8 cellular contexts compared by ENCODE assay signal in the genomic region with DNA sequence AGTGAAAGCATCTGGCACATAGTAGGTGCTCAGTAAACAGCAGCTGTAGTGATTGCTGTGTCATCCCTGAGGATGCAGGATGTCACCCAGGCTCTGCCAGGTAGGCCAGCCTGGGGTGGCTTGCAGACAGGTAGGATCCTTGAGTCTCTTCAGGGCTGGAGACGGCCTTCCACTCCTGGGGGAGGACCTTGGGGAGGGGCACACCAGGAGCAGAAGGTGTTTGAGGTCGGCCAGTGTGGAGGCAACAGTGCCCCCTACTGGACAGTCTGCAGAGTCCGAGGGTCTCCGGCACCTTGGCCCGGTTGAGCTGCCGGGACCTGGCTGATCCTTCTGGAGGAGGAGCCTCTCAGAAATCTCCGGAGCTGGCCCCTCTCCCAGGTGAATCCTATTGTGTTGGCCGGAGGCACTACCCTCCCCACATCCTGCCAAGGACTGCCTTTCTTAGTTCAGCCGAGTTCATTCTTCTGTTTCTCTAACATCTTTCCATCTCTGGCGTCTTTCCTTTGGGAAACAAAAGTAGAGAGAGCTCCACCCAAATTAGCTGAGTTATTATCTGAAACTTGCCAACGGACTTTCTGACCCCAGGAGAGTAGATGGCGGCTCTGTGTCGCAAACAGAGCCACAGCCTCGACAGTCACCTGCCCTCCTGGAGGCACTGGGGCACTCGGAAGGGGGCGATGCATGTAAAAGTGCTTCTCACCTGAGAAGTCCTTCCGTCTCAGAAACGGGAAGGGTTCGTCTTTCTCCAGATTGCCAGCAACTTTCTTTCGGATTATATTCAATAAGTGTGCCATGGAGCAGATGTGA. TPM values are rescaled to one million over a fixed set of nuclear protein-coding genes. Genes with fewer than 3 reads are reported as not detected.
DNase-seq lines count a peak whose midpoint lies in the region; ATAC-seq, FAIRE-seq and TF ChIP-seq lines count a peak whose summit lies in the region.

No MANE protein-coding gene starts in this region.

- POLR2A ChIA-PET in GM12878 (lab: Charles Lee): no interaction called here

- H4K20me1 ChIP-seq in GM12878 (ENCODE audit: control insufficient read depth, insufficient read depth): no peaks in the 10 kb centered on the region

- no peak overlapping the region for H3K4me2 ChIP-seq in GM12878 (ENCODE audit: control insufficient read depth, insufficient read depth)

- H3K36me3 ChIP-seq in GM12878 (ENCODE audit: control insufficient read depth in 2 of 2, insufficient read depth in 2 of 2, low read length in 1 of 2) (no peaks in the 10 kb centered on the region), kidney (ENCODE audit: control insufficient read depth in 1 of 2, insufficient read depth in 2 of 2, low read length in 2 of 2) (no peaks in the 10 kb centered on the region)

- peaks cover 7% of the 10 kb centered on the region for H3K4me1 ChIP-seq in GM12878 (ENCODE audit: control insufficient read depth, insufficient read depth, low read length)
- peaks cover 14 to 15% of the 10 kb centered on the region in 2 donors for H3K4me1 ChIP-seq in kidney (ENCODE audit: control insufficient read depth in 1 of 2, insufficient read depth in 1 of 2, low read depth in 1 of 2, low read length in 2 of 2)

- RAD21 ChIA-PET in GM12878 (lab: Charles Lee; ENCODE audit: unreplicated experiment): interaction anchor here (0.6 to 1.8 kb wide), 8 partner anchors 25 to 244 kb away, joined by 3 to 8 read pairs (median 5); a partner anchor contains a TSS

- H3K9ac ChIP-seq in GM12878 (ENCODE audit: control insufficient read depth, insufficient read depth, low read length) (no peak overlapping the region), kidney (ENCODE audit: low read length in 2 of 2) (no peak overlapping the region)

- no peak for TF ChIP-seq EP300 in GM12878 (IDR thresholded peaks at IDR 0.05; ENCODE audit: borderline replicate concordance in 1 of 2, control insufficient read depth in 1 of 2, low read depth in 2 of 2, low read length in 2 of 2)

- FAIRE-seq in GM12878 (lab: Jason Lieb, UNC) (peak; percentile 80), kidney (lab: Jason Lieb, UNC) (no peak)

- in situ Hi-C loops in GM12878 (cut with MboI): no loop called here

- no peaks in the 10 kb centered on the region for H3K79me2 ChIP-seq in GM12878 (ENCODE audit: control insufficient read depth, insufficient read depth, low read length)

- TF ChIP-seq CTCF in GM12878 (IDR thresholded peaks at IDR 0.05 in 2 of 3, conservative IDR thresholded peaks at IDR 0.05 in 1 of 3; ENCODE audit: control insufficient read depth in 2 of 3, extremely low read depth in 1 of 3, insufficient read depth in 1 of 3, low read depth in 3 of 3, low read length in 3 of 3) (peak; percentile 53 to 78 (median 77)), kidney (IDR thresholded peaks at IDR 0.05; ENCODE audit: borderline replicate concordance, extremely low read depth, insufficient read depth) (peak; percentile 65)

- 31% methylated on average over 20 of the region's 20 CpGs for WGBS in GM12878 (ENCODE audit: insufficient coverage, insufficient replicate concordance, low lambda C conversion rate, missing lambda C conversion rate)

- intact Hi-C loops in Right ventricle myocardium inferior (cut with DNase I) (no loop called here), cardiac septum (cut with DNase I) (loop anchor here (2.0 kb wide), 1 partner anchor 27 kb away; no protein-coding TSS in a partner anchor), GM12878 (cut with micrococcal nuclease; ENCODE audit: unreplicated experiment) (loop anchor here (2.0 to 5.0 kb wide), 3 partner anchors 35 to 154 kb away; no protein-coding TSS in a partner anchor), kidney (cut with DNase I) (no loop called here)

- peaks cover 0 to 5% of the 10 kb centered on the region in 2 experiments; a peak in 3 of 4 replicates for H3K27me3 ChIP-seq in GM12878 (replicated peaks in 1 of 2; ENCODE audit: control insufficient read depth in 2 of 2, insufficient read depth in 2 of 2, low read length in 1 of 2)

- no peak for TF ChIP-seq POLR2A in GM12878 (IDR thresholded peaks at IDR 0.05; ENCODE audit: low read depth, low read length)

- BruUV-seq in GM12878 (replicated peaks; lab: Mats Ljungman, UMichigan): no TSS peak

- H3K9me3 ChIP-seq in GM12878 (replicated peaks; ENCODE audit: control insufficient read depth, insufficient read depth, low read length) (no peaks in the 10 kb centered on the region), kidney (ENCODE audit: control insufficient read depth in 1 of 2, low read length in 2 of 2) (no peaks in the 10 kb centered on the region)

- no peak overlapping the region for H3K27ac ChIP-seq in GM12878 (ENCODE audit: control insufficient read depth, insufficient read depth)
- H3K27ac ChIP-seq in kidney (ENCODE audit: low read depth in 2 of 2, low read length in 2 of 2): peak overlapping the region in 1 of 2 donors; percentile 68

- H3K4me3 ChIP-seq in GM12878: no peak overlapping the region
- peak overlapping the region; percentile 29 to 56 for H3K4me3 ChIP-seq in kidney (ENCODE audit: low read length in 2 of 2)

- DNase-seq in Right ventricle myocardium inferior (ENCODE audit: missing footprints) (no peak), cardiac septum (ENCODE audit: low spot score) (no peak), NOMO-1 treated with DMSO at 0.1 percent for 48 hours (lab: John Stamatoyannopoulos, UW; ENCODE audit: unreplicated experiment) (peak; percentile 14), GM12878 (ENCODE audit: low read depth, low spot score) (no peak), kidney (no peak), RKO (ENCODE audit: low spot score) (no peak), NCI-H774 (lab: John Stamatoyannopoulos, UW) (no peak)
- peak; percentile 11 for DNase-seq in stimulated activated CD8-positive, alpha-beta memory T cell treated with anti-CD3 and anti-CD28 coated beads, Interleukin-4, amount 100 ng/mL, for 24 hours (ENCODE audit: low read depth)

- SMC1A ChIA-PET in GM12878 (lab: Charles Lee; ENCODE audit: uncharacterized antibody, unreplicated experiment): interaction anchor here (1.1 to 1.8 kb wide), 7 partner anchors 15 to 178 kb away, joined by 3 to 9 read pairs (median 4); no protein-coding TSS in a partner anchor

- H2AFZ ChIP-seq in GM12878 (ENCODE audit: control insufficient read depth, low read depth, low read length): no peak overlapping the region

- peak; percentile 62 for TF ChIP-seq RAD21 in GM12878 (IDR thresholded peaks at IDR 0.05; ENCODE audit: insufficient read depth, low read depth, low read length)

- ATAC-seq in Right ventricle myocardium inferior: peak; percentile 32
- ATAC-seq in GM12878: peak; percentile 78

- CTCF ChIA-PET in GM12878 (lab: Yijun Ruan, JAX): interaction anchor here (0.6 to 2.5 kb wide), 30 partner anchors 12 to 672 kb away, joined by 3 to 13 read pairs (median 4); a partner anchor contains a TSS

TF ChIP-seq in GM12878, 131 proteins besides CTCF, POLR2A, EP300 and RAD21:
- TF ChIP-seq DPF2 (IDR thresholded peaks at IDR 0.05) (peak; percentile 65), SMC3 (IDR thresholded peaks at IDR 0.05; ENCODE audit: borderline replicate concordance, low read length) (peak; percentile 45; the same call in 1 of the 2 replicates), FOS (IDR thresholded peaks at IDR 0.05; ENCODE audit: borderline replicate concordance, extremely low read depth, insufficient read length) (no peak), IKZF1 (conservative IDR thresholded peaks at IDR 0.05) (0 out of 2 replicates have a peak, but pooled peaks have one; percentile 15), LARP7 (IDR thresholded peaks at IDR 0.05) (0 out of 2 replicates have a peak, but pooled peaks have one; percentile 29)
- TF ChIP-seq, protein P1, sequence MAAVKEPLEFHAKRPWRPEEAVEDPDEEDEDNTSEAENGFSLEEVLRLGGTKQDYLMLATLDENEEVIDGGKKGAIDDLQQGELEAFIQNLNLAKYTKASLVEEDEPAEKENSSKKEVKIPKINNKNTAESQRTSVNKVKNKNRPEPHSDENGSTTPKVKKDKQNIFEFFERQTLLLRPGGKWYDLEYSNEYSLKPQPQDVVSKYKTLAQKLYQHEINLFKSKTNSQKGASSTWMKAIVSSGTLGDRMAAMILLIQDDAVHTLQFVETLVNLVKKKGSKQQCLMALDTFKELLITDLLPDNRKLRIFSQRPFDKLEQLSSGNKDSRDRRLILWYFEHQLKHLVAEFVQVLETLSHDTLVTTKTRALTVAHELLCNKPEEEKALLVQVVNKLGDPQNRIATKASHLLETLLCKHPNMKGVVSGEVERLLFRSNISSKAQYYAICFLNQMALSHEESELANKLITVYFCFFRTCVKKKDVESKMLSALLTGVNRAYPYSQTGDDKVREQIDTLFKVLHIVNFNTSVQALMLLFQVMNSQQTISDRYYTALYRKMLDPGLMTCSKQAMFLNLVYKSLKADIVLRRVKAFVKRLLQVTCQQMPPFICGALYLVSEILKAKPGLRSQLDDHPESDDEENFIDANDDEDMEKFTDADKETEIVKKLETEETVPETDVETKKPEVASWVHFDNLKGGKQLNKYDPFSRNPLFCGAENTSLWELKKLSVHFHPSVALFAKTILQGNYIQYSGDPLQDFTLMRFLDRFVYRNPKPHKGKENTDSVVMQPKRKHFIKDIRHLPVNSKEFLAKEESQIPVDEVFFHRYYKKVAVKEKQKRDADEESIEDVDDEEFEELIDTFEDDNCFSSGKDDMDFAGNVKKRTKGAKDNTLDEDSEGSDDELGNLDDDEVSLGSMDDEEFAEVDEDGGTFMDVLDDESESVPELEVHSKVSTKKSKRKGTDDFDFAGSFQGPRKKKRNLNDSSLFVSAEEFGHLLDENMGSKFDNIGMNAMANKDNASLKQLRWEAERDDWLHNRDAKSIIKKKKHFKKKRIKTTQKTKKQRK (IDR thresholded peaks at IDR 0.05; ENCODE audit: low read depth, low read length): no peak
TF ChIP-seq in GM12878: peak in this region for 4.

RNA-seq across cellular contexts. Expression of a gene that starts 41.9 kb away (rescaled TPM):
- 7.6 TPM for total RNA-seq in Right ventricle myocardium inferior
- total RNA-seq in cardiac septum: 6.0 TPM
- 113 and 120 TPM in 2 replicates for total RNA-seq in GM12878 (2013; cell fraction: nucleolus; rRNA removed)
- total RNA-seq in GM12878 (2014; rRNA removed): 13.1 and 13.6 TPM in 2 replicates
- 19.9 and 20.3 TPM in 2 replicates for total RNA-seq in GM12878 (2014; rRNA removed; fragmentation: Illumina TruSeq; extraction: Trizol)
- 40.2 and 40.4 TPM in 2 replicates for total RNA-seq in GM12878 (2021)
- 7.5 TPM for polyA plus RNA-seq in GM12878 (2011; ENCODE audit: low read depth)
- polyA plus RNA-seq in GM12878 (2011; rRNA removed): 10.2 and 12.1 TPM in 2 replicates
- polyA plus RNA-seq in GM12878 (2011; cell fraction: cytosol; rRNA removed): 6.8 and 7.1 TPM in 2 replicates
- 28.8 and 37.1 TPM in 2 replicates for polyA plus RNA-seq in GM12878 (2011; cell fraction: nucleus; rRNA removed)
- 10.5 and 13.6 TPM in 2 replicates for polyA plus RNA-seq in GM12878 (2012)
- 21.0 and 24.3 TPM in 2 replicates for polyA plus RNA-seq in GM12878 (2014; fragmentation: Illumina TruSeq; extraction: Trizol)
- polyA plus RNA-seq in GM12878 (2014; fragmentation: Nextera tagmentation; extraction: Ambion mirVana): 10 to 100 TPM in 1 of 2 experiments, 1 to 10 TPM in 1; 7.8 to 13.1 TPM
- 15.6 and 16.8 TPM in 2 replicates for polyA plus RNA-seq in GM12878 (2014; rRNA removed)
- polyA plus RNA-seq in GM12878 (2016; fragmentation: Nextera tagmentation; extraction: Ambion mirVana): 10 to 100 TPM; 26.1 to 49.3 TPM
- 8.2 and 11.1 TPM in 2 replicates for polyA minus RNA-seq in GM12878 (2011; rRNA and poly(A)+ RNA removed)
- polyA minus RNA-seq in GM12878 (2011; cell fraction: cytosol; rRNA and poly(A)+ RNA removed): 3.2 and 4.5 TPM in 2 replicates
- polyA minus RNA-seq in GM12878 (2011; cell fraction: nucleus; rRNA and poly(A)+ RNA removed): 11.0 and 12.8 TPM in 2 replicates
- total RNA-seq in kidney: 151 TPM
- 33.1 TPM for polyA plus RNA-seq in kidney (ENCODE audit: insufficient read depth, low read depth, low replicate concordance)

Comparison
In these comparisons a context has a peak if more than half of its experiments do, and no peak if none do; other contexts are left out.
1. intact Hi-C loops: an anchor here in cardiac septum (2.0 kb wide) and GM12878 (2.0 to 5.0 kb wide); none called in Right ventricle myocardium inferior and kidney.
2. DNase-seq: peak in NOMO-1 treated with DMSO at 0.1 percent for 48 hours (single experiment) and stimulated activated CD8-positive, alpha-beta memory T cell treated with anti-CD3 and anti-CD28 coated beads, Interleukin-4, amount 100 ng/mL, for 24 hours (single experiment); none in Right ventricle myocardium inferior (single experiment), cardiac septum (single experiment), GM12878 (single experiment), kidney (single experiment), RKO (single experiment) and NCI-H774 (single experiment).